ENCODE assay signal across 8 cellular contexts in genomic region chr5:115599502-115599901, GRCh38. TPM values are rescaled to one million over a fixed set of nuclear protein-coding genes. Genes with fewer than 3 reads are reported as not detected.
A peak's percentile ranks its signal among the peaks of the same experiment; 100 is the strongest.
DNase-seq lines count a peak whose midpoint lies in the region; ATAC-seq and TF ChIP-seq lines count a peak whose summit lies in the region.

No MANE protein-coding gene starts in this region.

- H3K27ac ChIP-seq in right lobe of liver: no peak overlapping the region

- no peak for TF ChIP-seq POLR2A in right lobe of liver (IDR thresholded peaks at IDR 0.05)

- no peaks in the 10 kb centered on the region for H3K9me3 ChIP-seq in T-helper 17 cell (ENCODE audit: control insufficient read depth, low read length, poor library complexity, severe bottlenecking)
- no peaks in the 10 kb centered on the region for H3K9me3 ChIP-seq in right lobe of liver

- peaks cover 4% of the 10 kb centered on the region for H3K36me3 Mint-ChIP-seq in T-helper 17 cell (ENCODE audit: low read depth)

- H3K4me3 ChIP-seq in right lobe of liver: no peak overlapping the region

- peaks cover 0 to 11% (median 0%) of the 10 kb centered on the region in 4 donors for H3K4me1 ChIP-seq in right lobe of liver

- 63% methylated on average over 1 of the region's 1 CpG for WGBS in right lobe of liver (ENCODE audit: insufficient coverage, low coverage, low lambda C conversion rate, missing lambda C conversion rate)

- CTCF ChIA-PET in HEK293T (lab: Yijun Ruan, JAX): no interaction called here

- H3K36me3 ChIP-seq in right lobe of liver: no peaks in the 10 kb centered on the region

- H3K4me1 Mint-ChIP-seq in T-helper 17 cell: peaks cover 20% of the 10 kb centered on the region

- peak; percentile 48 for ATAC-seq in GM18858 (IDR thresholded peaks at IDR 0.05; ENCODE audit: unreplicated experiment)
- peak; percentile 33 for ATAC-seq in HG02763 (IDR thresholded peaks at IDR 0.05; ENCODE audit: unreplicated experiment)
- ATAC-seq in T-helper 17 cell: no peak
- peak; percentile 14 to 59 (median 28) for ATAC-seq in right lobe of liver

- POLR2A ChIA-PET in HEK293T (lab: Yijun Ruan, JAX): no interaction called here

- H3K27me3 Mint-ChIP-seq in T-helper 17 cell: no peaks in the 10 kb centered on the region

- no peaks in the 10 kb centered on the region for H3K27me3 ChIP-seq in right lobe of liver

- intact Hi-C loops in right lobe of liver (cut with DNase I): no loop called here

- no peak for TF ChIP-seq CTCF in right lobe of liver (IDR thresholded peaks at IDR 0.05)

- DNase-seq in T-helper 17 cell: no peak
- DNase-seq in right lobe of liver: no peak
- no peak for DNase-seq in HEK293T (ENCODE audit: extremely low spot score)
- DNase-seq in NCI-H1930 (lab: John Stamatoyannopoulos, UW): no peak
- no peak for DNase-seq in stimulated activated CD4-positive, alpha-beta T cell treated with anti-CD3 and anti-CD28 coated beads, Interleukin-1b, Interleukin-23, amount 100 ng/mL, for 48 hours
- no peak for DNase-seq in NCI-H1092 (lab: John Stamatoyannopoulos, UW)

- peak overlapping the region; percentile 59 for H3K4me3 Mint-ChIP-seq in T-helper 17 cell

- H3K27ac Mint-ChIP-seq in T-helper 17 cell: peak overlapping the region; percentile 61

TF ChIP-seq in HEK293T, 16 proteins besides CTCF, POLR2A, EP300 and RAD21:
- TF ChIP-seq ZNF384 (IDR thresholded peaks at IDR 0.05): no peak
- no peak for TF ChIP-seq HDGF (IDR thresholded peaks at IDR 0.05; ENCODE audit: borderline replicate concordance)
- no peak for TF ChIP-seq LEF1 (IDR thresholded peaks at IDR 0.05; ENCODE audit: borderline replicate concordance)

RNA-seq across cellular contexts. Expression of gene TICAM2, which starts 2.8 kb away (rescaled TPM):
- total RNA-seq in T-helper 17 cell (under 1 TPM; 0.52 to 0.90 TPM), right lobe of liver (1 to 10 TPM in 4 of 6 experiments, under 1 TPM in 2; 0.31 to 2.3 (median 2.1) TPM)

RNA-seq across cellular contexts. Expression of gene TMED7, which starts 26.3 kb away (rescaled TPM):
- 10 to 100 TPM; 49.0 to 53.7 TPM for total RNA-seq in T-helper 17 cell
- total RNA-seq in right lobe of liver: 100 to 1,000 TPM in 2 of 6 experiments, 10 to 100 TPM in 4; 69.8 to 103 (median 91.7) TPM

RNA-seq across cellular contexts. Expression of gene FEM1C, which starts 54.9 kb away (rescaled TPM):
- total RNA-seq in T-helper 17 cell: 10 to 100 TPM; 31.3 to 31.7 TPM
- total RNA-seq in right lobe of liver: 10 to 100 TPM in 4 of 6 experiments, 1 to 10 TPM in 2; 8.7 to 12.2 (median 11.0) TPM
